9 cellular contexts compared by ENCODE assay signal in genomic region chr19:17751912-17752273, GRCh38. TPM values are rescaled to one million over a fixed set of nuclear protein-coding genes. Genes with fewer than 3 reads are reported as not detected.
DNase-seq lines count a peak whose midpoint lies in the region; ATAC-seq and TF ChIP-seq lines count a peak whose summit lies in the region.
"Had no signal": no experiment of that assay in that cellular context is flagged by ENCODE, and none has a peak within 500 bp of the region (broad histone marks: within the 10 kb centered on the region; RNA-seq: fewer than 3 reads in every experiment).

No MANE protein-coding gene starts in this region.

- H3K27ac Mint-ChIP-seq in activated CD8-positive, alpha-beta memory T cell treated with anti-CD3 and anti-CD28 coated beads, Interleukin-2, amount 10 ng/mL, durations not matched to agents 7 days and 5 days: peak overlapping the region; percentile 92

- no peak for DNase-seq in activated CD8-positive, alpha-beta memory T cell treated with anti-CD3 and anti-CD28 coated beads, Interleukin-2, amount 10 ng/mL, durations not matched to agents 7 days and 5 days
- no peak for DNase-seq in activated CD8-positive, alpha-beta memory T cell treated with anti-CD3 and anti-CD28 coated beads, Interleukin-2, amount 50 U/mL, for 4 hours
- no peak for DNase-seq in Peyer's patch
- DNase-seq in esophagus squamous epithelium (lab: John Stamatoyannopoulos, UW): no peak
- no peak for DNase-seq in MG63
- DNase-seq in DMS 273 (lab: John Stamatoyannopoulos, UW; ENCODE audit: unreplicated experiment): no peak

- TF ChIP-seq POLR2A in Peyer's patch (IDR thresholded peaks at IDR 0.05) (no peak), esophagus squamous epithelium (IDR thresholded peaks at IDR 0.05) (no peak)

- no peak for ATAC-seq in activated CD8-positive, alpha-beta memory T cell treated with anti-CD3 and anti-CD28 coated beads, Interleukin-2, amount 10 ng/mL, durations not matched to agents 7 days and 5 days
- no peak for ATAC-seq in GM21367 (IDR thresholded peaks at IDR 0.05; ENCODE audit: unreplicated experiment)

- H3K36me3 ChIP-seq in Peyer's patch (no peaks in the 10 kb centered on the region), esophagus squamous epithelium (no peaks in the 10 kb centered on the region), thymus (ENCODE audit: control insufficient read depth, insufficient read depth) (no peaks in the 10 kb centered on the region), MG63 (no peaks in the 10 kb centered on the region)
- H3K36me3 ChIP-seq: tibial artery had no signal

- H3K4me1 Mint-ChIP-seq in activated CD8-positive, alpha-beta memory T cell treated with anti-CD3 and anti-CD28 coated beads, Interleukin-2, amount 10 ng/mL, durations not matched to agents 7 days and 5 days: peaks cover 60% of the 10 kb centered on the region

- no peaks in the 10 kb centered on the region for H3K9me3 Mint-ChIP-seq in activated CD8-positive, alpha-beta memory T cell treated with anti-CD3 and anti-CD28 coated beads, Interleukin-2, amount 10 ng/mL, durations not matched to agents 7 days and 5 days (ENCODE audit: low read depth)

- 50% methylated on average over 2 of the region's 2 CpGs; no CpG with 5 or more reads in 1 of the 2 donors for WGBS in esophagus squamous epithelium, 2 donors
- 15% methylated on average over 2 of the region's 2 CpGs for WGBS in thymus

- H3K27ac ChIP-seq in Peyer's patch (peak overlapping the region; percentile 61 to 90 (median 78)), esophagus squamous epithelium (peak overlapping the region in 3 of 4 donors; percentile 31 to 69 (median 61)), thymus (ENCODE audit: low read depth) (peak overlapping the region; percentile 90)
- H3K27ac ChIP-seq: tibial artery had no signal

- CTCF ChIA-PET in activated CD8-positive, alpha-beta memory T cell treated with anti-CD3 and anti-CD28 coated beads, Interleukin-2, amount 10 ng/mL, durations not matched to agents 7 days and 5 days (lab: Charles Lee): interaction anchor here (1.4 to 2.7 kb wide), 7 partner anchors 11 to 181 kb away, joined by 3 to 15 read pairs (median 6); partner anchors contain the start of genes CCDC124 and RPL18A

- TF ChIP-seq CTCF in Peyer's patch (IDR thresholded peaks at IDR 0.05) (no peak), esophagus squamous epithelium (IDR thresholded peaks at IDR 0.05) (no peak)

- H3K4me3 ChIP-seq in Peyer's patch (peak overlapping the region; percentile 25 to 47 (median 40)), esophagus squamous epithelium (peak overlapping the region in 2 of 4 donors; percentile 33 to 51), thymus (ENCODE audit: low read length) (peak overlapping the region; percentile 51), MG63 (no peak overlapping the region)
- H3K4me3 ChIP-seq: tibial artery had no signal

- H3K36me3 Mint-ChIP-seq in activated CD8-positive, alpha-beta memory T cell treated with anti-CD3 and anti-CD28 coated beads, Interleukin-2, amount 10 ng/mL, durations not matched to agents 7 days and 5 days: peaks cover 21% of the 10 kb centered on the region

- intact Hi-C loops in esophagus squamous epithelium (cut with DNase I): loop anchor here (10.0 kb wide), 1 partner anchor 47 kb away; no protein-coding TSS in a partner anchor

- peak overlapping the region; percentile 81 for H3K4me3 Mint-ChIP-seq in activated CD8-positive, alpha-beta memory T cell treated with anti-CD3 and anti-CD28 coated beads, Interleukin-2, amount 10 ng/mL, durations not matched to agents 7 days and 5 days

- H3K27me3 ChIP-seq in Peyer's patch: no peaks in the 10 kb centered on the region
- peaks cover 0 to 23% (median 0%) of the 10 kb centered on the region in 4 donors for H3K27me3 ChIP-seq in esophagus squamous epithelium
- no peaks in the 10 kb centered on the region for H3K27me3 ChIP-seq in thymus (ENCODE audit: control insufficient read depth, insufficient read depth)
- H3K27me3 ChIP-seq in MG63: 0 out of 2 replicates have a peak, but pooled peaks cover 7% of the 10 kb centered on the region

- H3K27me3 Mint-ChIP-seq in activated CD8-positive, alpha-beta memory T cell treated with anti-CD3 and anti-CD28 coated beads, Interleukin-2, amount 10 ng/mL, durations not matched to agents 7 days and 5 days: no peaks in the 10 kb centered on the region

- H3K4me1 ChIP-seq in Peyer's patch: peaks cover 0 to 41% (median 11%) of the 10 kb centered on the region in 4 donors
- peaks cover 3 to 35% (median 4%) of the 10 kb centered on the region in 3 donors for H3K4me1 ChIP-seq in esophagus squamous epithelium
- H3K4me1 ChIP-seq in thymus (ENCODE audit: control insufficient read depth, insufficient read depth, low read length): peaks cover 34% of the 10 kb centered on the region

- no peaks in the 10 kb centered on the region for H3K9me3 ChIP-seq in Peyer's patch
- H3K9me3 ChIP-seq in esophagus squamous epithelium: no peaks in the 10 kb centered on the region
- no peaks in the 10 kb centered on the region for H3K9me3 ChIP-seq in thymus (ENCODE audit: control insufficient read depth)
- no peaks in the 10 kb centered on the region for H3K9me3 ChIP-seq in MG63
- H3K9me3 ChIP-seq: tibial artery had no signal

RNA-seq across cellular contexts. Expression of gene FCHO1, which starts 0.6 kb away (rescaled TPM):
- 10 to 100 TPM; 58.4 to 70.6 TPM for total RNA-seq in activated CD8-positive, alpha-beta memory T cell treated with anti-CD3 and anti-CD28 coated beads, Interleukin-2, amount 10 ng/mL, durations not matched to agents 7 days and 5 days
- total RNA-seq in Peyer's patch (10 to 100 TPM in 1 of 4 donors, 1 to 10 TPM in 3; 2.3 to 41.3 (median 5.3) TPM), esophagus squamous epithelium (1 to 10 TPM in 3 of 4 donors, under 1 TPM in 1; 0.76 to 3.5 (median 2.6) TPM)
- 28.2 TPM for polyA plus RNA-seq in thymus
- total RNA-seq in MG63 (2014; rRNA removed; shearing (Covaris generic); ENCODE audit: low replicate concordance): 0.82 TPM in 1 of 2 replicates, not detected in the other

RNA-seq across cellular contexts. Expression of gene MAP1S, which starts 32.6 kb away (rescaled TPM):
- 10 to 100 TPM; 67.3 to 69.1 TPM for total RNA-seq in activated CD8-positive, alpha-beta memory T cell treated with anti-CD3 and anti-CD28 coated beads, Interleukin-2, amount 10 ng/mL, durations not matched to agents 7 days and 5 days
- total RNA-seq in Peyer's patch (10 to 100 TPM; 23.9 to 71.8 (median 48.7) TPM), esophagus squamous epithelium (10 to 100 TPM in 3 of 4 donors, 1 to 10 TPM in 1; 4.8 to 16.3 (median 11.4) TPM)
- 17.5 TPM for polyA plus RNA-seq in thymus
- total RNA-seq in MG63 (2014; rRNA removed; shearing (Covaris generic); ENCODE audit: low replicate concordance): 23.3 and 50.0 TPM in 2 replicates

RNA-seq across cellular contexts. Expression of gene B3GNT3, which starts 43.0 kb away (rescaled TPM):
- not detected for total RNA-seq in activated CD8-positive, alpha-beta memory T cell treated with anti-CD3 and anti-CD28 coated beads, Interleukin-2, amount 10 ng/mL, durations not matched to agents 7 days and 5 days
- total RNA-seq in Peyer's patch (100 to 1,000 TPM in 3 of 4 donors, 10 to 100 TPM in 1; 13.2 to 154 (median 127) TPM), esophagus squamous epithelium (10 to 100 TPM; 11.6 to 23.5 (median 21.2) TPM)
- polyA plus RNA-seq in thymus: 1.0 TPM
- not detected in 2 replicates for total RNA-seq in MG63 (2014; rRNA removed; shearing (Covaris generic); ENCODE audit: low replicate concordance)

Comparison
In these comparisons a context has a peak if more than half of its experiments do, and no peak if none do; other contexts are left out.
1. RNA of gene B3GNT3, which starts 43.0 kb away (total RNA-seq): 13.2 to 154 TPM in Peyer's patch and 11.6 to 23.5 TPM in esophagus squamous epithelium; not detected in activated CD8-positive, alpha-beta memory T cell treated with anti-CD3 and anti-CD28 coated beads, Interleukin-2, amount 10 ng/mL, durations not matched to agents 7 days and 5 days and not detected in MG63; every median in the first group is over 10 times any median in the second.
2. Peak in every context shown above with its lines, with median percentiles within 50 percentile points of each other: H3K27ac ChIP-seq.